Comparison of ENCODE assay signal across 33 cellular contexts in the genomic region with DNA sequence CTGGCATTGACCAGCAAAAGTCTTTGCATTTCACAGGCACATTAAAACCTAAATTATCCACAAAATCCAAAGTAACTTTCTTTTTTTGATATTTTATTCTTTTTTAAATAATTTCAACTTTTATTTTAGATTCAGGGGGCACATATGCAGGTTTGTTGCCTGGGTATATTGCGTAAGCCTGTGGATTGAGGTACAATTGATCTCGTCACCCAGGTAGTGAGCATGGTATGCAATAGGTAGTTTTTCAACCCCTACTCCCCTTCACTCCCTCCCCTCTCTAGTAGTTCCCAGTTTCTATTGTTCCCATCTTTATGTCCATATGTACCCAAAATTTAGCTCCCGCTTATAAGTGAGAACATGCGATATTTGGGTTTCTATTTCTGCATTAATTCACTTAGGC.
"Had no signal": no experiment of that assay in that cellular context is flagged by ENCODE, and none has a peak within 500 bp of the region (broad histone marks: within the 10 kb centered on the region; RNA-seq: fewer than 3 reads in every experiment).

No MANE protein-coding gene starts in this region.

- ATAC-seq: activated naive CD4-positive, alpha-beta T cell treated with anti-CD3 and anti-CD28 coated beads, Interleukin-2, amount 50 U/mL, for 72 hours; activated naive CD8-positive, alpha-beta T cell treated with anti-CD3 and anti-CD28 coated beads, Interleukin-2, amount 50 U/mL, for 24 hours; activated T-cell treated with anti-CD3 and anti-CD28 coated beads, Interleukin-2, amount 50 U/mL, for 4 hours; activated T-cell treated with anti-CD3 and anti-CD28 coated beads, Interleukin-2, amount 50 U/mL, for 72 hours; activated T-helper 17 cell treated with anti-CD3 and anti-CD28 coated beads, Interleukin-2, amount 50 U/mL, for 72 hours; body of pancreas had no signal

- DNase-seq: activated effector memory CD4-positive, alpha-beta T cell treated with anti-CD3 and anti-CD28 coated beads, Interleukin-2, amount 50 U/mL, for 16 hours; activated effector memory CD4-positive, alpha-beta T cell treated with Interleukin-2 at 50 U/mL for 16 hours; activated gamma-delta T cell; activated gamma-delta T cell treated with Interleukin-2 at 50 U/mL for 16 hours; activated naive CD4-positive, alpha-beta T cell; activated naive CD4-positive, alpha-beta T cell treated with anti-CD3 and anti-CD28 coated beads for 36 hours; activated naive CD4-positive, alpha-beta T cell treated with anti-CD3 and anti-CD28 coated beads, Interleukin-2, amount 10 ng/mL, durations not matched to agents 7 days and 5 days; activated naive CD4-positive, alpha-beta T cell treated with anti-CD3 and anti-CD28 coated beads, Interleukin-2, amount 50 U/mL, for 16 hours; activated naive CD4-positive, alpha-beta T cell treated with Interleukin-2 at 50 U/mL for 16 hours; activated naive CD8-positive, alpha-beta T cell treated with anti-CD3 and anti-CD28 coated beads for 36 hours; activated naive CD8-positive, alpha-beta T cell treated with anti-CD3 and anti-CD28 coated beads, Interleukin-2, amount 10 ng/mL, durations not matched to agents 7 days and 5 days; activated naive CD8-positive, alpha-beta T cell treated with anti-CD3 and anti-CD28 coated beads, Interleukin-2, amount 50 U/mL, for 24 hours; activated T-cell treated with anti-CD3 and anti-CD28 coated beads, Interleukin-2, amount 50 U/mL, for 24 hours; activated T-cell treated with anti-CD3 and anti-CD28 coated beads, Interleukin-2, amount 50 U/mL, for 4 hours; activated T-cell treated with anti-CD3 and anti-CD28 coated beads, Interleukin-2, amount 50 U/mL, for 48 hours; activated T-cell treated with anti-CD3 and anti-CD28 coated beads, Interleukin-2, amount 50 U/mL, for 72 hours; adrenal gland; amniotic stem cell; amygdala; anterior cingulate cortex; aorta; body of pancreas; brain microvascular endothelial cell; caudate nucleus; central memory CD4-positive, alpha-beta T cell; cerebellar nuclear complex had no signal

- H3K27ac ChIP-seq: adrenal gland, ascending aorta, body of pancreas, brain microvascular endothelial cell, breast epithelium, cardiac muscle cell had no signal

- H3K36me3 ChIP-seq: adrenal gland, ascending aorta, brain microvascular endothelial cell, breast epithelium, cardiac muscle cell had no signal

- FAIRE-seq: astrocyte, bronchial epithelial cell had no signal

- H3K4me1 ChIP-seq: ascending aorta, breast epithelium had no signal

- H3K27me3 ChIP-seq: adrenal gland, ascending aorta, body of pancreas, brain microvascular endothelial cell, breast epithelium, cardiac muscle cell had no signal

- H3K4me3 ChIP-seq: adrenal gland, ascending aorta, body of pancreas, breast epithelium, cardiac muscle cell had no signal

- H3K9me3 ChIP-seq: adrenal gland, ascending aorta had no signal
